Comparison of ENCODE assay signal across 25 cellular contexts in the genomic region with DNA sequence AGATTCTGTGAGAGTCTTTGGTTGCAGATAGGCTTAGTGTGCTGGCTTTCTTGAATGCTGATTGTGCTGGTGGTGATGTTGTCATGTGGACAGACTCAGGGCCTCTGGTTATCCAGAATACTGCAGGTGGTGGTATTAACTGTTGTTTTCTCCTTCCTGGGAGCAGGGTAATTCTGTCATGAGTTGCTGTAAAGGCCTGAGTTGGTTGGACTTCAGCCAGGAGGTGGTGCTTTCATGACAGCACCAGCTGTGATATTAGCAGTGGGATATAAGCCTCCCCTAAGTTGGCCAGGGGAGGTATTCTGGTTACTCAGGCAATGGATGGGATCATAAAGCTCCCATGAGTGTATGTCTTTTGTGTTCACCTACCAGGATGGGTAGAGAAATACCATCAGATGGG. TPM values are rescaled to one million over a fixed set of nuclear protein-coding genes. Genes with fewer than 3 reads are reported as not detected.
DNase-seq lines count a peak whose midpoint lies in the region; ATAC-seq, FAIRE-seq and TF ChIP-seq lines count a peak whose summit lies in the region.
"Had no signal": no experiment of that assay in that cellular context is flagged by ENCODE, and none has a peak within 500 bp of the region (broad histone marks: within the 10 kb centered on the region; RNA-seq: fewer than 3 reads in every experiment).

No MANE protein-coding gene starts in this region.

- H3K9me3 Mint-ChIP-seq in HFFc6: peaks cover 21% of the 10 kb centered on the region

- peaks cover 22% of the 10 kb centered on the region for H3K4me1 ChIP-seq in KMS-11 (ENCODE audit: low read depth, poor library complexity, severe bottlenecking)
- no peaks in the 10 kb centered on the region for H3K4me1 ChIP-seq in GM12878 (ENCODE audit: control insufficient read depth, insufficient read depth, low read length)
- H3K4me1 ChIP-seq: BE2C, Caco-2, HAP-1, Peyer's patch had no signal

- TF ChIP-seq RAD21 in GM12878 (IDR thresholded peaks at IDR 0.05; ENCODE audit: insufficient read depth, low read depth, low read length): no peak

- H3K36me3 ChIP-seq in KMS-11 (ENCODE audit: insufficient read depth): no peaks in the 10 kb centered on the region
- H3K36me3 ChIP-seq in GM12878 (ENCODE audit: control insufficient read depth in 2 of 2, insufficient read depth in 2 of 2, low read length in 1 of 2): no peaks in the 10 kb centered on the region
- H3K36me3 ChIP-seq: BE2C, HAP-1, Peyer's patch had no signal

- CTCF ChIA-PET in GM12878 (lab: Yijun Ruan, JAX): interaction anchor here (1.0 to 9.1 kb wide), 11 partner anchors 11 to 462 kb away, joined by 3 to 154 read pairs (median 13); a partner anchor contains a TSS

- H3K27me3 ChIP-seq in KMS-11 (ENCODE audit: insufficient read depth, low read depth): no peaks in the 10 kb centered on the region
- H3K27me3 ChIP-seq in GM12878 (replicated peaks in 1 of 2; ENCODE audit: control insufficient read depth in 2 of 2, insufficient read depth in 2 of 2, low read length in 1 of 2): no peaks in the 10 kb centered on the region
- H3K27me3 ChIP-seq: BE2C, Peyer's patch had no signal

- RAD21 ChIA-PET in GM12878 (lab: Charles Lee; ENCODE audit: unreplicated experiment): interaction anchor here (1.0 to 7.9 kb wide), 6 partner anchors 10 to 462 kb away, joined by 4 to 107 read pairs (median 26); no protein-coding TSS in a partner anchor

- SMC1A ChIA-PET in GM12878 (lab: Charles Lee; ENCODE audit: uncharacterized antibody, unreplicated experiment): interaction anchor here (0.6 to 9.6 kb wide), 12 partner anchors 13 to 632 kb away, joined by 3 to 121 read pairs (median 8); a partner anchor contains a TSS

- in situ Hi-C loops in GM12878 (cut with MboI): no loop called here

- no peak overlapping the region for H3K4me2 ChIP-seq in KMS-11
- H3K4me2 ChIP-seq in GM12878 (ENCODE audit: control insufficient read depth, insufficient read depth): no peak overlapping the region

- intact Hi-C loops in GM12878 (cut with micrococcal nuclease; ENCODE audit: unreplicated experiment): loop anchor here (10.0 kb wide), 2 partner anchors 236 to 636 kb away; no protein-coding TSS in a partner anchor

- FAIRE-seq in GM12878 (lab: Jason Lieb, UNC): no peak
- FAIRE-seq: A204.1, GM12892, GM18507 had no signal

- no peaks in the 10 kb centered on the region for H3K9me3 ChIP-seq in GM12878 (replicated peaks; ENCODE audit: control insufficient read depth, insufficient read depth, low read length)
- H3K9me3 ChIP-seq: BE2C, Caco-2, HAP-1, Peyer's patch had no signal

- H3K4me3 Mint-ChIP-seq in HFFc6: no peak overlapping the region
- H3K4me3 Mint-ChIP-seq: CD4-positive, CD25-positive, alpha-beta regulatory T cell; T-cell had no signal

- no peak for TF ChIP-seq EP300 in GM12878 (IDR thresholded peaks at IDR 0.05; ENCODE audit: borderline replicate concordance in 1 of 2, control insufficient read depth in 1 of 2, low read depth in 2 of 2, low read length in 2 of 2)

- H4K20me1 ChIP-seq in KMS-11 (ENCODE audit: insufficient read depth): no peaks in the 10 kb centered on the region
- H4K20me1 ChIP-seq in GM12878 (ENCODE audit: control insufficient read depth, insufficient read depth): no peaks in the 10 kb centered on the region

- peak overlapping the region; percentile 3; the same call in 1 of the 2 replicates for H3K27ac ChIP-seq in KMS-11
- no peak overlapping the region for H3K27ac ChIP-seq in GM12878 (ENCODE audit: control insufficient read depth, insufficient read depth)
- H3K27ac ChIP-seq: Peyer's patch had no signal

- H3K79me2 ChIP-seq in KMS-11 (ENCODE audit: insufficient read depth, low read depth): no peaks in the 10 kb centered on the region
- H3K79me2 ChIP-seq in GM12878 (ENCODE audit: control insufficient read depth, insufficient read depth, low read length): no peaks in the 10 kb centered on the region

- ATAC-seq in GM12878: peak; percentile 59
- no peak for ATAC-seq in GM18907 (IDR thresholded peaks at IDR 0.05; ENCODE audit: unreplicated experiment)
- ATAC-seq: SK-N-SH treated with all-trans-retinoic acid at 6 μM for 48 hours, T-cell had no signal

- no peaks in the 10 kb centered on the region for H3K4me1 Mint-ChIP-seq in HFFc6 (ENCODE audit: low read depth)
- H3K4me1 Mint-ChIP-seq: CD4-positive, CD25-positive, alpha-beta regulatory T cell; T-cell had no signal

- H3K4me3 ChIP-seq in KMS-11 (IDR thresholded peaks at IDR 0.05; ENCODE audit: insufficient read depth, low read depth, low read length): no peak overlapping the region
- no peak overlapping the region for H3K4me3 ChIP-seq in GM12878
- H3K4me3 ChIP-seq: HAP-1, Peyer's patch had no signal

- TF ChIP-seq CTCF in KMS-11 (conservative IDR thresholded peaks at IDR 0.05; ENCODE audit: low read depth, low read length): no peak
- TF ChIP-seq CTCF in GM12878 (IDR thresholded peaks at IDR 0.05 in 2 of 3, conservative IDR thresholded peaks at IDR 0.05 in 1 of 3; ENCODE audit: control insufficient read depth in 2 of 3, extremely low read depth in 1 of 3, insufficient read depth in 1 of 3, low read depth in 3 of 3, low read length in 3 of 3): no peak
- no peak for TF ChIP-seq CTCF in HFFc6 (IDR thresholded peaks at IDR 0.05)

- DNase-seq in NCI-H345 (lab: John Stamatoyannopoulos, UW) (peak; percentile 1), NCI-H345 treated with DMSO at 0.1 percent for 48 hours (lab: John Stamatoyannopoulos, UW; ENCODE audit: unreplicated experiment) (no peak), GM12878 (ENCODE audit: low read depth, low spot score) (no peak), kidney tubule cell (ENCODE audit: low spot score) (peak; percentile 60), HFFc6 (no peak)
- no peak for DNase-seq in activated CD8-positive, alpha-beta memory T cell treated with anti-CD3 and anti-CD28 coated beads for 24 hours
- DNase-seq: BE2C; Caco-2; CD4-positive, CD25-positive, alpha-beta regulatory T cell; DMS53; NCI-H1092 treated with DMSO at 0.1 percent for 48 hours; NCI-H146; NCI-H2081 treated with DMSO at 0.1 percent for 48 hours; NCI-H510A treated with DMSO at 0.1 percent for 48 hours; NK-92 treated with Interleukin-12 subunit alpha and Interleukin-12 subunit beta, amount 100 ng/mL, for 24 hours; Peyer's patch; Right ventricle myocardium superior; T-cell had no signal

- H3K36me3 Mint-ChIP-seq in HFFc6 (ENCODE audit: low read depth): no peaks in the 10 kb centered on the region; the same call in 1 of the 2 replicates
- H3K36me3 Mint-ChIP-seq: CD4-positive, CD25-positive, alpha-beta regulatory T cell; T-cell had no signal

- H3K9ac ChIP-seq in KMS-11 (no peak overlapping the region), GM12878 (ENCODE audit: control insufficient read depth, insufficient read depth, low read length) (no peak overlapping the region)

- no peak for TF ChIP-seq POLR2A in GM12878 (IDR thresholded peaks at IDR 0.05; ENCODE audit: low read depth, low read length)

- H3K27ac Mint-ChIP-seq in HFFc6: no peak overlapping the region
- H3K27ac Mint-ChIP-seq: CD4-positive, CD25-positive, alpha-beta regulatory T cell; T-cell had no signal

- H2AFZ ChIP-seq in KMS-11 (ENCODE audit: low read depth): peak overlapping the region; percentile 8; the same call in 1 of the 2 replicates
- H2AFZ ChIP-seq in GM12878 (ENCODE audit: control insufficient read depth, low read depth, low read length): no peak overlapping the region

- BruUV-seq in GM12878 (replicated peaks; lab: Mats Ljungman, UMichigan): no TSS peak

- POLR2A ChIA-PET in GM12878 (lab: Charles Lee): no interaction called here

- H3K27me3 Mint-ChIP-seq in HFFc6 (ENCODE audit: insufficient read depth): no peaks in the 10 kb centered on the region; the same call in 1 of the 2 replicates
- H3K27me3 Mint-ChIP-seq: CD4-positive, CD25-positive, alpha-beta regulatory T cell; T-cell had no signal

TF ChIP-seq in GM12878, 131 proteins besides CTCF, POLR2A, EP300 and RAD21 (continues in another document):
- TF ChIP-seq IKZF1 (conservative IDR thresholded peaks at IDR 0.05): no peak
- no peak for TF ChIP-seq YBX1 (IDR thresholded peaks at IDR 0.05)
- TF ChIP-seq CHD4 (IDR thresholded peaks at IDR 0.05): no peak
- TF ChIP-seq EZH2 (IDR thresholded peaks at IDR 0.05; ENCODE audit: borderline replicate concordance, control insufficient read depth, low read depth, low read length): no peak
- TF ChIP-seq, protein P1, sequence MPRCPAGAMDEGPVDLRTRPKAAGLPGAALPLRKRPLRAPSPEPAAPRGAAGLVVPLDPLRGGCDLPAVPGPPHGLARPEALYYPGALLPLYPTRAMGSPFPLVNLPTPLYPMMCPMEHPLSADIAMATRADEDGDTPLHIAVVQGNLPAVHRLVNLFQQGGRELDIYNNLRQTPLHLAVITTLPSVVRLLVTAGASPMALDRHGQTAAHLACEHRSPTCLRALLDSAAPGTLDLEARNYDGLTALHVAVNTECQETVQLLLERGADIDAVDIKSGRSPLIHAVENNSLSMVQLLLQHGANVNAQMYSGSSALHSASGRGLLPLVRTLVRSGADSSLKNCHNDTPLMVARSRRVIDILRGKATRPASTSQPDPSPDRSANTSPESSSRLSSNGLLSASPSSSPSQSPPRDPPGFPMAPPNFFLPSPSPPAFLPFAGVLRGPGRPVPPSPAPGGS (IDR thresholded peaks at IDR 0.05; ENCODE audit: borderline replicate concordance, insufficient read depth, low read depth, low read length, poor library complexity, severe bottlenecking): no peak
- TF ChIP-seq RUNX3 (IDR thresholded peaks at IDR 0.05; ENCODE audit: low read length): no peak
- TF ChIP-seq RFX5 (IDR thresholded peaks at IDR 0.05; ENCODE audit: low read depth, low read length): no peak

RNA-seq across cellular contexts. Expression of a gene that starts 16.4 kb away (rescaled TPM):
- 69.8 and 71.3 TPM in 2 replicates for total RNA-seq in GM12878 (2013; cell fraction: nucleolus; rRNA removed)
- 0.87 and 1.2 TPM in 2 replicates for total RNA-seq in GM12878 (2014; rRNA removed)
- total RNA-seq in GM12878 (2014; rRNA removed; fragmentation: Illumina TruSeq; extraction: Trizol): 1.1 and 1.5 TPM in 2 replicates
- 0.69 and 0.90 TPM in 2 replicates for total RNA-seq in GM12878 (2021)
- polyA plus RNA-seq in GM12878 (2011; ENCODE audit: low read depth): not detected
- polyA plus RNA-seq in GM12878 (2011; rRNA removed): 0.75 and 0.88 TPM in 2 replicates
- polyA plus RNA-seq in GM12878 (2011; cell fraction: cytosol; rRNA removed): 0.25 and 0.39 TPM in 2 replicates
- 0.51 and 0.75 TPM in 2 replicates for polyA plus RNA-seq in GM12878 (2011; cell fraction: nucleus; rRNA removed)
- 0.06 TPM in 1 of 2 replicates, not detected in the other for polyA plus RNA-seq in GM12878 (2012)
- polyA plus RNA-seq in GM12878 (2014; fragmentation: Illumina TruSeq; extraction: Trizol): 0.87 and 0.94 TPM in 2 replicates
- under 1 TPM; 0.16 to 0.20 TPM for polyA plus RNA-seq in GM12878 (2014; fragmentation: Nextera tagmentation; extraction: Ambion mirVana)
- polyA plus RNA-seq in GM12878 (2014; rRNA removed): 0.15 and 0.72 TPM in 2 replicates
- under 1 TPM; 0.24 to 0.48 TPM for polyA plus RNA-seq in GM12878 (2016; fragmentation: Nextera tagmentation; extraction: Ambion mirVana)
- 1.0 and 1.4 TPM in 2 replicates for polyA minus RNA-seq in GM12878 (2011; rRNA and poly(A)+ RNA removed)
- polyA minus RNA-seq in GM12878 (2011; cell fraction: cytosol; rRNA and poly(A)+ RNA removed): 0.27 and 0.83 TPM in 2 replicates
- polyA minus RNA-seq in GM12878 (2011; cell fraction: nucleus; rRNA and poly(A)+ RNA removed): 1.8 and 2.4 TPM in 2 replicates
- not detected for total RNA-seq in HFFc6 (2021; fragmentation: NEBNext Ultra II Directional; extraction: Animal tissue kit (Norgen Biotek cat#: 25700))
- total RNA-seq: CD4-positive, CD25-positive, alpha-beta regulatory T cell; T-cell had no signal
- polyA plus RNA-seq: CD4-positive, CD25-positive, alpha-beta regulatory T cell had no signal

Comparison
In these comparisons a context has a peak if more than half of its experiments do, and no peak if none do; other contexts are left out.
1. DNase-seq: peak in NCI-H345 (single experiment) and kidney tubule cell (single experiment); none in NCI-H345 treated with DMSO at 0.1 percent for 48 hours (single experiment), GM12878 (single experiment), activated CD8-positive, alpha-beta memory T cell treated with anti-CD3 and anti-CD28 coated beads for 24 hours (single experiment) and HFFc6 (single experiment).